In genomic region chr7:139426258-139427028, GRCh38 we compare ENCODE assay signal across 16 cellular contexts. TPM values are rescaled to one million over a fixed set of nuclear protein-coding genes. Genes with fewer than 3 reads are reported as not detected.
DNase-seq lines count a peak whose midpoint lies in the region; ATAC-seq and TF ChIP-seq lines count a peak whose summit lies in the region.
"Had no signal": no experiment of that assay in that cellular context is flagged by ENCODE, and none has a peak within 500 bp of the region (broad histone marks: within the 10 kb centered on the region; RNA-seq: fewer than 3 reads in every experiment).

No MANE protein-coding gene starts in this region.

- H3K36me3 Mint-ChIP-seq in activated naive CD8-positive, alpha-beta T cell = peaks cover 5% of the 10 kb centered on the region
- H3K36me3 Mint-ChIP-seq in activated naive CD8-positive, alpha-beta T cell treated with anti-CD3 and anti-CD28 coated beads for 36 hours = peaks cover 13% of the 10 kb centered on the region

- peak overlapping the region in 8 of 12 donors; percentile 12 to 42 (median 26) for H3K27ac ChIP-seq in heart left ventricle
- H3K27ac ChIP-seq: spleen had no signal

- H3K27me3 Mint-ChIP-seq in activated naive CD8-positive, alpha-beta T cell = no peaks in the 10 kb centered on the region
- H3K27me3 Mint-ChIP-seq in activated naive CD8-positive, alpha-beta T cell treated with anti-CD3 and anti-CD28 coated beads for 36 hours = no peaks in the 10 kb centered on the region
- H3K27me3 Mint-ChIP-seq: activated CD4-positive, alpha-beta T cell treated with anti-CD3 and anti-CD28 coated beads, Interleukin-2, amount 10 ng/mL, durations not matched to agents 24 days and 14 days had no signal

- no peak for TF ChIP-seq POLR2A in heart left ventricle (IDR thresholded peaks at IDR 0.05)

- no peak for TF ChIP-seq CTCF in heart left ventricle (IDR thresholded peaks at IDR 0.05)

- no peaks in the 10 kb centered on the region for H3K9me3 Mint-ChIP-seq in activated naive CD8-positive, alpha-beta T cell (ENCODE audit: low read depth)
- no peaks in the 10 kb centered on the region for H3K9me3 Mint-ChIP-seq in activated naive CD8-positive, alpha-beta T cell treated with anti-CD3 and anti-CD28 coated beads for 36 hours
- H3K9me3 Mint-ChIP-seq: activated CD4-positive, alpha-beta T cell treated with anti-CD3 and anti-CD28 coated beads, Interleukin-2, amount 10 ng/mL, durations not matched to agents 24 days and 14 days; T-helper 2 cell treated with Interferon-gamma antibody and Interleukin-4, amounts not matched to agents 5 μg/mL and 100 μg/mL, for 36 hours had no signal

- H3K9me3 ChIP-seq in heart left ventricle = no peaks in the 10 kb centered on the region
- H3K9me3 ChIP-seq: spleen had no signal

- H3K4me1 ChIP-seq in heart left ventricle = peaks cover 0 to 33% (median 6%) of the 10 kb centered on the region in 12 donors
- H3K4me1 ChIP-seq: spleen had no signal

- ATAC-seq in heart left ventricle = peak; percentile 71 to 86 (median 76)
- no peak for ATAC-seq in GM19035 (IDR thresholded peaks at IDR 0.05; ENCODE audit: unreplicated experiment)

- H3K27me3 ChIP-seq in heart left ventricle = no peaks in the 10 kb centered on the region
- H3K27me3 ChIP-seq: spleen had no signal

- WGBS in heart left ventricle, 4 donors = 80 to 89% (median 83%) methylated on average over 12 of the region's 12 CpGs

- DNase-seq in activated naive CD8-positive, alpha-beta T cell treated with anti-CD3 and anti-CD28 coated beads for 36 hours = no peak
- DNase-seq in NCI-H510A (lab: John Stamatoyannopoulos, UW) (peak; percentile 22), heart left ventricle (peak in 1 of 5 donors; percentile 47), KG1 (lab: John Stamatoyannopoulos, UW) (no peak), T-helper 9 cell (no peak), epidermal melanocyte (ENCODE audit: insufficient read length, low spot score) (no peak)
- DNase-seq: activated CD4-positive, alpha-beta T cell treated with anti-CD3 and anti-CD28 coated beads, Interleukin-2, amount 10 ng/mL, durations not matched to agents 24 days and 14 days; aorta; dermis blood vessel endothelial cell; DND-41; mesendoderm; NCI-H82; spleen had no signal

- intact Hi-C loops in heart left ventricle (cut with DNase I) = no loop called here

- H3K4me1 Mint-ChIP-seq in activated naive CD8-positive, alpha-beta T cell (ENCODE audit: low read depth) = no peaks in the 10 kb centered on the region
- H3K4me1 Mint-ChIP-seq in activated naive CD8-positive, alpha-beta T cell treated with anti-CD3 and anti-CD28 coated beads for 36 hours = peaks cover 2% of the 10 kb centered on the region
- H3K4me1 Mint-ChIP-seq: activated CD4-positive, alpha-beta T cell treated with anti-CD3 and anti-CD28 coated beads, Interleukin-2, amount 10 ng/mL, durations not matched to agents 24 days and 14 days had no signal

- no peak overlapping the region for H3K4me3 Mint-ChIP-seq in activated naive CD8-positive, alpha-beta T cell
- H3K4me3 Mint-ChIP-seq in activated naive CD8-positive, alpha-beta T cell treated with anti-CD3 and anti-CD28 coated beads for 36 hours = no peak overlapping the region
- H3K4me3 Mint-ChIP-seq: activated CD4-positive, alpha-beta T cell treated with anti-CD3 and anti-CD28 coated beads, Interleukin-2, amount 10 ng/mL, durations not matched to agents 24 days and 14 days; T-helper 2 cell treated with Interferon-gamma antibody and Interleukin-4, amounts not matched to agents 5 μg/mL and 100 μg/mL, for 36 hours had no signal

- peak overlapping the region; percentile 75 for H3K27ac Mint-ChIP-seq in activated naive CD8-positive, alpha-beta T cell
- no peak overlapping the region for H3K27ac Mint-ChIP-seq in activated naive CD8-positive, alpha-beta T cell treated with anti-CD3 and anti-CD28 coated beads for 36 hours
- H3K27ac Mint-ChIP-seq: activated CD4-positive, alpha-beta T cell treated with anti-CD3 and anti-CD28 coated beads, Interleukin-2, amount 10 ng/mL, durations not matched to agents 24 days and 14 days; T-helper 2 cell treated with Interferon-gamma antibody and Interleukin-4, amounts not matched to agents 5 μg/mL and 100 μg/mL, for 36 hours had no signal

- peaks cover 0 to 47% (median 38%) of the 10 kb centered on the region in 9 donors for H3K36me3 ChIP-seq in heart left ventricle

- H3K4me3 ChIP-seq in heart left ventricle = no peak overlapping the region
- H3K4me3 ChIP-seq: spleen had no signal

RNA-seq across cellular contexts. Expression of gene KLRG2, which starts 57.0 kb away (rescaled TPM):
- under 1 TPM; 0.88 to 0.99 TPM for total RNA-seq in activated naive CD8-positive, alpha-beta T cell treated with anti-CD3 and anti-CD28 coated beads for 36 hours
- not detected for total RNA-seq in heart left ventricle
- polyA plus RNA-seq in heart left ventricle = not detected
- total RNA-seq: aorta, spleen had no signal
- polyA plus RNA-seq: aorta had no signal
